In the genomic region with DNA sequence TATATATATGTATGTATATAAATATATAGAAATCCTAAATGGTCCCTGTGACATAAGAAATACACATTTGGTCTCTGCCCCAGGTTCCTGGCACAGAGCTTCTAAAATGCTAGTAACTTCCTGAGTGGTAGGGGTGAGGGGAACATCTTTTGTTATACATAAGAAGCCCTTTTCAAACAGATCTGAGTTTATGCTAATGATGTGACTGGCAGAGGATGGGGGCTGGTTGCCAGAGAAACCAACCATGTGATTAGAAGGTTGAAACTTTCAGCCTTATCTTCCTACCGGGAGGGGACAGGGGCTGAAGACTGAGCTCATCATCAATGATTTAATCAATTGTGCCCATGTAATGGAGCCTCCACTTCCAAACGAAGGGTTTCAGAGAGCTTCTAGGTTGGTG, we compare ENCODE assay signal across 21 cellular contexts. TPM values are rescaled to one million over a fixed set of nuclear protein-coding genes. Genes with fewer than 3 reads are reported as not detected.
"Had no signal": no experiment of that assay in that cellular context is flagged by ENCODE, and none has a peak within 500 bp of the region (broad histone marks: within the 10 kb centered on the region; RNA-seq: fewer than 3 reads in every experiment).

No MANE protein-coding gene starts in this region.

- H3K27ac Mint-ChIP-seq: effector memory CD8-positive, alpha-beta T cell; naive thymus-derived CD4-positive, alpha-beta T cell; stimulated activated naive B cell treated with anti-CD40 and anti-IgM and Interleukin-4, amounts not matched to agents 10 μg/mL and 1 μg/mL and 100 μg/mL, for 72 hours had no signal

- H3K4me3 Mint-ChIP-seq: activated CD4-positive, alpha-beta T cell treated with anti-CD3 and anti-CD28 coated beads, Interleukin-2, amount 10 ng/mL, durations not matched to agents 24 days and 14 days; effector memory CD8-positive, alpha-beta T cell; naive thymus-derived CD4-positive, alpha-beta T cell; stimulated activated naive B cell treated with anti-CD40 and anti-IgM and Interleukin-4, amounts not matched to agents 10 μg/mL and 1 μg/mL and 100 μg/mL, for 72 hours had no signal

- H3K9me3 Mint-ChIP-seq: activated CD4-positive, alpha-beta T cell treated with anti-CD3 and anti-CD28 coated beads, Interleukin-2, amount 10 ng/mL, durations not matched to agents 24 days and 14 days; effector memory CD8-positive, alpha-beta T cell; naive thymus-derived CD4-positive, alpha-beta T cell; stimulated activated naive B cell treated with anti-CD40 and anti-IgM and Interleukin-4, amounts not matched to agents 10 μg/mL and 1 μg/mL and 100 μg/mL, for 72 hours had no signal

- DNase-seq: activated CD4-positive, alpha-beta T cell treated with anti-CD3 and anti-CD28 coated beads, Interleukin-2, amount 10 ng/mL, durations not matched to agents 24 days and 14 days; activated CD4-positive, CD25-positive, alpha-beta regulatory T cell; activated CD8-positive, alpha-beta memory T cell treated with anti-CD3 and anti-CD28 coated beads for 24 hours; activated naive CD4-positive, alpha-beta T cell; activated T-cell treated with anti-CD3 and anti-CD28 coated beads for 4 hours; dermis blood vessel endothelial cell; effector memory CD8-positive, alpha-beta T cell; heart right ventricle; left ventricle myocardium inferior; mucosa of descending colon; naive thymus-derived CD4-positive, alpha-beta T cell; right cardiac atrium; stimulated activated CD4-positive, alpha-beta T cell treated with anti-CD3 and anti-CD28 coated beads, Interleukin-15, amount 100 ng/mL, for 24 hours; stimulated activated CD4-positive, alpha-beta T cell treated with anti-CD3 and anti-CD28 coated beads, Interleukin-4, amount 100 ng/mL, for 1 hour; stimulated activated naive B cell treated with anti-CD40 and anti-IgM and Interleukin-4, amounts not matched to agents 10 μg/mL and 1 μg/mL and 100 μg/mL, for 72 hours had no signal

- H3K27me3 ChIP-seq: ascending aorta, heart right ventricle, tibial nerve had no signal

- H3K4me1 ChIP-seq: ascending aorta, heart right ventricle, left ventricle myocardium inferior, tibial nerve had no signal

- H3K9me3 ChIP-seq: ascending aorta, heart right ventricle, left ventricle myocardium inferior, mucosa of descending colon, tibial nerve had no signal

- H3K4me3 ChIP-seq: ascending aorta, heart right ventricle, left ventricle myocardium inferior, mucosa of descending colon, skin epidermis, tibial nerve had no signal

- H3K27ac ChIP-seq: ascending aorta, epithelial cell of prostate, heart right ventricle, left ventricle myocardium inferior, skin epidermis, tibial nerve had no signal

- H3K27me3 Mint-ChIP-seq: activated CD4-positive, alpha-beta T cell treated with anti-CD3 and anti-CD28 coated beads, Interleukin-2, amount 10 ng/mL, durations not matched to agents 24 days and 14 days; effector memory CD8-positive, alpha-beta T cell; naive thymus-derived CD4-positive, alpha-beta T cell; stimulated activated naive B cell treated with anti-CD40 and anti-IgM and Interleukin-4, amounts not matched to agents 10 μg/mL and 1 μg/mL and 100 μg/mL, for 72 hours had no signal

RNA-seq across cellular contexts. Expression of gene MFSD2B, which starts 16.3 kb away (rescaled TPM):
- total RNA-seq: ascending aorta, chondrocyte, kidney epithelial cell had no signal
- polyA plus RNA-seq: naive thymus-derived CD4-positive, alpha-beta T cell had no signal

RNA-seq across cellular contexts. Expression of gene FKBP1B, which starts 23.3 kb away (rescaled TPM):
- total RNA-seq: ascending aorta had no signal
- polyA plus RNA-seq: naive thymus-derived CD4-positive, alpha-beta T cell had no signal
